In the genomic region with DNA sequence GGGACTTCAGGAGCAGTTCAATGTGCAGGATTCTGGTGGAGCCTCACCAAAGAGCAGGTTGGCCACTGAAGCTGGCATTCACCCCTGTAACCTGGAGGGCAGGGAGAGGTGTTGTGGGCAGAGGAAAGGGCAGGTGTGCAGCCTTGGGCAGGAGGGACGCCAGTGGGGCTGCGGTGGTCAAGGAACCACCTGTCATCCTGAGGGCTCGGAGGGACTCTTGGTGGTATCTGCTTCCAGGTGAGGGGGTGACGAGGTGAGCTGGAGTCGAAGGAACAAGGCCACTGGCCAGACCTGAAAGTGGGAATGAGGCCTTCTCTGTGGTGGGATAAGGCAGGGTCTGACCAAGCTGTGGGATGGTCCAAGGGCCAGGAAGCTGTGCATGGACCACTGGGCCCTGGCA, we compare ENCODE assay signal across 23 cellular contexts.
A peak's percentile ranks its signal among the peaks of the same experiment; 100 is the strongest.
DNase-seq lines count a peak whose midpoint lies in the region; TF ChIP-seq lines count a peak whose summit lies in the region.
"Had no signal": no experiment of that assay in that cellular context is flagged by ENCODE, and none has a peak within 500 bp of the region (broad histone marks: within the 10 kb centered on the region; RNA-seq: fewer than 3 reads in every experiment).

No MANE protein-coding gene starts in this region.

- H3K4me1 Mint-ChIP-seq in activated naive CD4-positive, alpha-beta T cell treated with anti-CD3 and anti-CD28 coated beads, Interleukin-2, amount 10 ng/mL, durations not matched to agents 7 days and 5 days, result peaks cover 58% of the 10 kb centered on the region
- H3K4me1 Mint-ChIP-seq in endothelial cell (ENCODE audit: unreplicated experiment), result no peaks in the 10 kb centered on the region
- H3K4me1 Mint-ChIP-seq: B cell, CD14-positive monocyte had no signal

- H3K4me3 Mint-ChIP-seq in activated naive CD4-positive, alpha-beta T cell treated with anti-CD3 and anti-CD28 coated beads, Interleukin-2, amount 10 ng/mL, durations not matched to agents 7 days and 5 days, result no peak overlapping the region
- H3K4me3 Mint-ChIP-seq in endothelial cell (ENCODE audit: unreplicated experiment), result no peak overlapping the region
- H3K4me3 Mint-ChIP-seq: B cell, CD14-positive monocyte had no signal

- H3K36me3 ChIP-seq in KOPT-K1 (ENCODE audit: insufficient read depth, low read length), result peaks cover 42% of the 10 kb centered on the region; the same call in 1 of the 2 replicates

- peaks cover 7% of the 10 kb centered on the region for H3K9me3 ChIP-seq in KOPT-K1 (ENCODE audit: insufficient read depth, low read length, poor library complexity, severe bottlenecking)

- H3K27me3 Mint-ChIP-seq in activated naive CD4-positive, alpha-beta T cell treated with anti-CD3 and anti-CD28 coated beads, Interleukin-2, amount 10 ng/mL, durations not matched to agents 7 days and 5 days, result peaks cover 6% of the 10 kb centered on the region
- H3K27me3 Mint-ChIP-seq in endothelial cell (ENCODE audit: unreplicated experiment), result peaks cover 15% of the 10 kb centered on the region
- H3K27me3 Mint-ChIP-seq: B cell had no signal

- TF ChIP-seq CTCF in endothelial cell (IDR thresholded peaks at IDR 0.05; ENCODE audit: unreplicated experiment), result no peak

- CTCF ChIA-PET in activated naive CD4-positive, alpha-beta T cell treated with anti-CD3 and anti-CD28 coated beads, Interleukin-2, amount 10 ng/mL, durations not matched to agents 7 days and 5 days (lab: Charles Lee), result no interaction called here

- no peak for DNase-seq in activated naive CD4-positive, alpha-beta T cell treated with anti-CD3 and anti-CD28 coated beads, Interleukin-2, amount 10 ng/mL, durations not matched to agents 7 days and 5 days
- DNase-seq in activated naive CD4-positive, alpha-beta T cell treated with anti-CD3 and anti-CD28 coated beads, Interleukin-2, amount 50 U/mL, for 16 hours, result no peak
- no peak for DNase-seq in endothelial cell (ENCODE audit: low spot score)
- peak; percentile 18 for DNase-seq in stimulated activated CD8-positive, alpha-beta memory T cell treated with anti-CD3 and anti-CD28 coated beads, Interleukin-4, amount 100 ng/mL, for 48 hours
- no peak for DNase-seq in NCI-H345 treated with DMSO at 0.1 percent for 48 hours (lab: John Stamatoyannopoulos, UW; ENCODE audit: unreplicated experiment)
- DNase-seq in HK-2 (ENCODE audit: unreplicated experiment), result no peak
- DNase-seq in NCI-H1436 treated with DMSO at 0.1 percent for 48 hours (lab: John Stamatoyannopoulos, UW), result no peak
- DNase-seq: COR-L47, DMS79, GM23248, Kasumi-1, NCI-H1417, NCI-H187, NCI-H2107, NCI-H510A, PC-9, SHP77 treated with DMSO at 0.1 percent for 48 hours had no signal

- peak overlapping the region; percentile 67 for H3K27ac Mint-ChIP-seq in activated naive CD4-positive, alpha-beta T cell treated with anti-CD3 and anti-CD28 coated beads, Interleukin-2, amount 10 ng/mL, durations not matched to agents 7 days and 5 days
- H3K27ac Mint-ChIP-seq in endothelial cell (ENCODE audit: unreplicated experiment), result peak overlapping the region; percentile 13
- H3K27ac Mint-ChIP-seq: B cell had no signal

- H3K27ac ChIP-seq in KOPT-K1 (ENCODE audit: low read depth, low read length, poor library complexity, severe bottlenecking), result peak overlapping the region; percentile 90
- H3K27ac ChIP-seq: A549, GM23248, PC-9, RWPE1, SK-N-MC had no signal

- H3K36me3 Mint-ChIP-seq in activated naive CD4-positive, alpha-beta T cell treated with anti-CD3 and anti-CD28 coated beads, Interleukin-2, amount 10 ng/mL, durations not matched to agents 7 days and 5 days, result peaks cover 46% of the 10 kb centered on the region
- peaks cover 22% of the 10 kb centered on the region for H3K36me3 Mint-ChIP-seq in endothelial cell (ENCODE audit: low read depth, unreplicated experiment)

- peaks cover 23% of the 10 kb centered on the region for H3K9me3 Mint-ChIP-seq in activated naive CD4-positive, alpha-beta T cell treated with anti-CD3 and anti-CD28 coated beads, Interleukin-2, amount 10 ng/mL, durations not matched to agents 7 days and 5 days
- no peaks in the 10 kb centered on the region for H3K9me3 Mint-ChIP-seq in endothelial cell (ENCODE audit: unreplicated experiment)
